Comparison of ENCODE assay signal across 15 cellular contexts in the genomic region with DNA sequence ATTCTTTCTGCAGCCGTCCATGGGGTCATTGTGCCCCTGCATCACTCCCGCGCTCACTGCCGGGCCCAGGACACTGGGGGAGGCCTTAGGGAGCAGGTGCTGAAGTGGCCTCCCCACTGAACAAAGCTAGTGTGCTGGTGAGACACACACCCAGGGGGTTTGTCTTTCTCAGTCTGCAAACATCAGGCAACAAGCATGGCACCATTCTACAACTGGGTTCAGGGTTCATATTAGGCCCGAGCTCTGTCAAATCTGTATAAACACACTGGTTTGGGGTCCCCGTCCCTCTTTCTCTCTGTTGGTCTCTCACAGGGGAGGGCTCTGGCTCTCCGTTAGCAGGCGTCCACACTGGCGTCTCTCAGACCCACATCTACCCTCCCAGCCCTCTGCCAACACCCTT.
"Had no signal": no experiment of that assay in that cellular context is flagged by ENCODE, and none has a peak within 500 bp of the region (broad histone marks: within the 10 kb centered on the region; RNA-seq: fewer than 3 reads in every experiment).

No MANE protein-coding gene starts in this region.

- DNase-seq: effector memory CD4-positive, alpha-beta T cell; kidney glomerular epithelial cell; mucosa of descending colon; small intestine; stimulated activated CD4-positive, alpha-beta T cell treated with anti-CD3 and anti-CD28 coated beads, Interleukin-2, amount 100 ng/mL, for 48 hours; stimulated activated naive CD4-positive, alpha-beta T cell treated with Interleukin-2 at 50 U/mL for 16 hours; thyroid gland had no signal

- H3K27ac ChIP-seq: epithelial cell of prostate, esophagus muscularis mucosa, hepatocyte, parathyroid adenoma, suprapubic skin, thyroid gland had no signal

- H3K4me3 Mint-ChIP-seq: central memory CD8-positive, alpha-beta T cell; nephron; type B pancreatic cell had no signal

- H3K9me3 ChIP-seq: esophagus muscularis mucosa, mucosa of descending colon, suprapubic skin, thyroid gland had no signal

- H2AFZ ChIP-seq: hepatocyte, parathyroid adenoma had no signal

- H3K4me1 ChIP-seq: parathyroid adenoma had no signal

- H3K27me3 Mint-ChIP-seq: central memory CD8-positive, alpha-beta T cell had no signal

- H3K9me3 Mint-ChIP-seq: central memory CD8-positive, alpha-beta T cell; nephron; type B pancreatic cell had no signal

- H3K36me3 ChIP-seq: esophagus muscularis mucosa, suprapubic skin, thyroid gland had no signal

- H3K9ac ChIP-seq: parathyroid adenoma had no signal

- H3K4me3 ChIP-seq: esophagus muscularis mucosa, hepatocyte, mucosa of descending colon, suprapubic skin, thyroid gland had no signal

- H3K4me1 Mint-ChIP-seq: central memory CD8-positive, alpha-beta T cell; nephron had no signal

- H3K36me3 Mint-ChIP-seq: type B pancreatic cell had no signal

- ATAC-seq: mucosa of descending colon had no signal

- H3K4me2 ChIP-seq: hepatocyte had no signal

- H3K27ac Mint-ChIP-seq: nephron, type B pancreatic cell had no signal

- H3K27me3 ChIP-seq: hepatocyte, thyroid gland had no signal
